In genomic region chr16:21521390-21522143, GRCh38 we compare ENCODE assay signal across 8 cellular contexts.
DNase-seq lines count a peak whose midpoint lies in the region; ATAC-seq, FAIRE-seq and TF ChIP-seq lines count a peak whose summit lies in the region.
"Not testable (repeated sequence)": the region's sequence is repeated elsewhere in the genome, so short reads cannot be mapped to it uniquely, and the experiment has no call there.

No MANE protein-coding gene starts in this region.

- POLR2A ChIA-PET in CD4-positive, alpha-beta memory T cell (lab: Charles Lee; ENCODE audit: partially characterized antibody); activated naive CD8-positive, alpha-beta T cell treated with anti-CD3 and anti-CD28 coated beads, Interleukin-2, amount 10 ng/mL, durations not matched to agents 7 days and 5 days (lab: Charles Lee): not testable (repeated sequence)

- H3K9me3 ChIP-seq in CD4-positive, alpha-beta memory T cell (ENCODE audit: control insufficient read depth in 1 of 2, low read length in 2 of 2); HUES6 (ENCODE audit: control insufficient read depth, insufficient read depth, low read depth, low read length); subcutaneous abdominal adipose tissue (ENCODE audit: control insufficient read depth in 5 of 5, low read length in 5 of 5): not testable (repeated sequence)

- not testable (repeated sequence) for H3K27me3 Mint-ChIP-seq in CD4-positive, alpha-beta memory T cell; activated naive CD8-positive, alpha-beta T cell treated with anti-CD3 and anti-CD28 coated beads, Interleukin-2, amount 10 ng/mL, durations not matched to agents 7 days and 5 days
- H3K27me3 Mint-ChIP-seq in immature natural killer cell (ENCODE audit: low read depth in 3 of 3) (peaks cover 5 to 21% (median 16%) of the 10 kb centered on the region in 3 donors), neural crest cell (ENCODE audit: low read depth) (peaks cover 13% of the 10 kb centered on the region)

- not testable (repeated sequence) for ATAC-seq in activated naive CD8-positive, alpha-beta T cell treated with anti-CD3 and anti-CD28 coated beads, Interleukin-2, amount 10 ng/mL, durations not matched to agents 7 days and 5 days (ENCODE audit: low read depth)

- H3K4me1 Mint-ChIP-seq in CD4-positive, alpha-beta memory T cell: peaks cover 6 to 25% (median 15%) of the 10 kb centered on the region in 4 donors
- H3K4me1 Mint-ChIP-seq in activated naive CD8-positive, alpha-beta T cell treated with anti-CD3 and anti-CD28 coated beads, Interleukin-2, amount 10 ng/mL, durations not matched to agents 7 days and 5 days: peaks cover 11% of the 10 kb centered on the region
- H3K4me1 Mint-ChIP-seq in immature natural killer cell (peaks cover 20 to 22% of the 10 kb centered on the region in 2 donors), neural crest cell (peaks cover 32% of the 10 kb centered on the region)

- H3K4me3 ChIP-seq in CD4-positive, alpha-beta memory T cell (ENCODE audit: low read length in 2 of 2): not testable (repeated sequence)
- H3K4me3 ChIP-seq in HUES6 (ENCODE audit: low read depth, low read length) (peak overlapping the region; percentile 69), epithelial cell of proximal tubule (ENCODE audit: low read depth, low read length) (peak overlapping the region; percentile 12), subcutaneous abdominal adipose tissue (ENCODE audit: low read depth in 1 of 5, low read length in 5 of 5) (peak overlapping the region in 1 of 5 donors; percentile 7)

- not testable (repeated sequence) for TF ChIP-seq CTCF in epithelial cell of proximal tubule (conservative IDR thresholded peaks at IDR 0.05; ENCODE audit: low read depth, low read length)
- peak; percentile 48 for TF ChIP-seq CTCF in neural crest cell (conservative IDR thresholded peaks at IDR 0.05)

- not testable (repeated sequence) for H3K9me3 Mint-ChIP-seq in CD4-positive, alpha-beta memory T cell; activated naive CD8-positive, alpha-beta T cell treated with anti-CD3 and anti-CD28 coated beads, Interleukin-2, amount 10 ng/mL, durations not matched to agents 7 days and 5 days; immature natural killer cell; neural crest cell

- H3K36me3 ChIP-seq in CD4-positive, alpha-beta memory T cell (ENCODE audit: insufficient read depth, low read length); HUES6 (ENCODE audit: control insufficient read depth, insufficient read depth, low read length); subcutaneous abdominal adipose tissue (ENCODE audit: control insufficient read depth in 5 of 5, insufficient read depth in 5 of 5, low read length in 5 of 5): not testable (repeated sequence)

- peaks cover 0 to 15% of the 10 kb centered on the region in 2 donors for H3K36me3 Mint-ChIP-seq in CD4-positive, alpha-beta memory T cell
- peaks cover 14% of the 10 kb centered on the region for H3K36me3 Mint-ChIP-seq in activated naive CD8-positive, alpha-beta T cell treated with anti-CD3 and anti-CD28 coated beads, Interleukin-2, amount 10 ng/mL, durations not matched to agents 7 days and 5 days
- H3K36me3 Mint-ChIP-seq in immature natural killer cell; neural crest cell (ENCODE audit: low read depth): not testable (repeated sequence)

- intact Hi-C loops in CD4-positive, alpha-beta memory T cell (cut with micrococcal nuclease): not testable (repeated sequence)

- H3K9ac ChIP-seq in HUES6 (ENCODE audit: low read length) (peak overlapping the region; percentile 71), subcutaneous abdominal adipose tissue (ENCODE audit: low read length in 5 of 5) (peak overlapping the region in 1 of 5 donors; percentile 13)

- H3K27me3 ChIP-seq in CD4-positive, alpha-beta memory T cell (ENCODE audit: insufficient read depth, low read length); HUES6 (ENCODE audit: control insufficient read depth, insufficient read depth, low read length); subcutaneous abdominal adipose tissue (ENCODE audit: control insufficient read depth in 5 of 5, insufficient read depth in 4 of 5, low read length in 5 of 5): not testable (repeated sequence)

- H3K4me3 Mint-ChIP-seq in CD4-positive, alpha-beta memory T cell: peak overlapping the region in 6 of 8 donors; percentile 15 to 62 (median 43)
- peak overlapping the region; percentile 10 for H3K4me3 Mint-ChIP-seq in activated naive CD8-positive, alpha-beta T cell treated with anti-CD3 and anti-CD28 coated beads, Interleukin-2, amount 10 ng/mL, durations not matched to agents 7 days and 5 days
- H3K4me3 Mint-ChIP-seq in immature natural killer cell (peak overlapping the region in 4 of 5 donors; percentile 13 to 42 (median 24)), neural crest cell (peak overlapping the region; percentile 81)

- not testable (repeated sequence) for FAIRE-seq in RCC 7860 (lab: Jason Lieb, UNC)

- CTCF ChIA-PET in CD4-positive, alpha-beta memory T cell (lab: Charles Lee; ENCODE audit: partially characterized antibody): not testable (repeated sequence)

- peak overlapping the region in 6 of 7 donors; percentile 30 to 70 (median 48) for H3K27ac Mint-ChIP-seq in CD4-positive, alpha-beta memory T cell
- peak overlapping the region; percentile 48 for H3K27ac Mint-ChIP-seq in activated naive CD8-positive, alpha-beta T cell treated with anti-CD3 and anti-CD28 coated beads, Interleukin-2, amount 10 ng/mL, durations not matched to agents 7 days and 5 days
- H3K27ac Mint-ChIP-seq in immature natural killer cell (peak overlapping the region in 4 of 6 donors; percentile 49 to 83 (median 55)), neural crest cell (ENCODE audit: unreplicated experiment) (peak overlapping the region; percentile 92)

- not testable (repeated sequence) for DNase-seq in CD4-positive, alpha-beta memory T cell; activated naive CD8-positive, alpha-beta T cell treated with anti-CD3 and anti-CD28 coated beads, Interleukin-2, amount 10 ng/mL, durations not matched to agents 7 days and 5 days; epithelial cell of proximal tubule (ENCODE audit: low read depth); immature natural killer cell; neural crest cell (ENCODE audit: low read depth, low spot score)
- DNase-seq in RCC 7860 (ENCODE audit: low spot score): peak; percentile 62

- not testable (repeated sequence) for H3K4me1 ChIP-seq in CD4-positive, alpha-beta memory T cell (ENCODE audit: insufficient read depth, low read length)
- H3K4me1 ChIP-seq in HUES6 (ENCODE audit: control insufficient read depth, insufficient read depth, low read length) (peaks cover 28% of the 10 kb centered on the region), subcutaneous abdominal adipose tissue (ENCODE audit: control insufficient read depth in 5 of 5, insufficient read depth in 5 of 5, low read length in 5 of 5) (peaks cover 5 to 32% (median 18%) of the 10 kb centered on the region in 5 donors)

- H3K27ac ChIP-seq in CD4-positive, alpha-beta memory T cell (ENCODE audit: low read depth, low read length): not testable (repeated sequence)
- H3K27ac ChIP-seq in HUES6 (ENCODE audit: low read depth, low read length) (peak overlapping the region; percentile 96; the same call in 1 of the 2 replicates), subcutaneous abdominal adipose tissue (ENCODE audit: low read depth, low read length) (peak overlapping the region; percentile 30)

Comparison
In these comparisons a context has a peak if more than half of its experiments do, and no peak if none do; other contexts are left out.
1. H3K4me3 Mint-ChIP-seq: peak in every context shown above with its lines; median percentile 81 in neural crest cell; 43 in CD4-positive, alpha-beta memory T cell; 24 in immature natural killer cell; 10 in activated naive CD8-positive, alpha-beta T cell treated with anti-CD3 and anti-CD28 coated beads, Interleukin-2, amount 10 ng/mL, durations not matched to agents 7 days and 5 days.